In genomic region chr2:69385443-69386151, GRCh38 we compare ENCODE assay signal across 8 cellular contexts. TPM values are rescaled to one million over a fixed set of nuclear protein-coding genes. Genes with fewer than 3 reads are reported as not detected.
DNase-seq lines count a peak whose midpoint lies in the region; ATAC-seq, FAIRE-seq and TF ChIP-seq lines count a peak whose summit lies in the region.

No MANE protein-coding gene starts in this region.

- 0 out of 2 replicates have a peak, but pooled peaks cover 1% of the 10 kb centered on the region for H4K20me1 ChIP-seq in K562 (replicated peaks; ENCODE audit: control insufficient read depth, insufficient read depth, low read length)

- 0 out of 4 replicates have a peak, but pooled peaks of 1 of the 2 experiments have one; percentile 21 for TF ChIP-seq RAD21 in K562 (CRISPR knock-in tag; conservative IDR thresholded peaks at IDR 0.05 in 1 of 2, IDR thresholded peaks at IDR 0.05 in 1 of 2)

- TF ChIP-seq EP300 in K562 (IDR thresholded peaks at IDR 0.05; ENCODE audit: low read length) = peak; percentile 90

- CTCF ChIA-PET in K562 (lab: Yijun Ruan, JAX; ENCODE audit: low intra/inter-chr PET ratio) = interaction anchor here (0.6 kb wide), 1 partner anchor 445 kb away, joined by 3 read pairs; no protein-coding TSS in a partner anchor

- in situ Hi-C loops in K562 (cut with MboI) = no loop called here

- H3K4me1 ChIP-seq in K562 (replicated peaks in 1 of 2; ENCODE audit: control insufficient read depth in 2 of 2, insufficient read depth in 2 of 2, low read length in 2 of 2) (peaks cover 19 to 31% of the 10 kb centered on the region in 2 experiments; a peak in 4 of 5 replicates), mesodermal cell (ENCODE audit: control insufficient read depth, insufficient read depth, low read length, poor library complexity, severe bottlenecking) (peaks cover 4% of the 10 kb centered on the region)

- peak overlapping the region; percentile 98 for H3K4me2 ChIP-seq in K562 (ENCODE audit: insufficient read depth, low read length)

- ATAC-seq in K562 (peak; percentile 25), GM19455 (IDR thresholded peaks at IDR 0.05; ENCODE audit: unreplicated experiment) (no peak), HG02759 (IDR thresholded peaks at IDR 0.05; ENCODE audit: unreplicated experiment) (no peak), GM21390 (IDR thresholded peaks at IDR 0.05; ENCODE audit: unreplicated experiment) (no peak)

- FAIRE-seq in K562 (lab: Jason Lieb, UNC) = peak; percentile 59

- peak overlapping the region; percentile 81; the same call in 2 of the 3 replicates for H3K27ac ChIP-seq in K562 (ENCODE audit: extremely low read depth, low read depth, low read length)
- H3K27ac ChIP-seq in mesodermal cell (ENCODE audit: low read depth, low read length, severe bottlenecking) = no peak overlapping the region

- intact Hi-C loops in K562 (cut with micrococcal nuclease) = loop anchor here (2.0 kb wide), 1 partner anchor 51 kb away; the partner anchor contains the start of gene NFU1

- POLR2A ChIA-PET in K562 (lab: Yijun Ruan, JAX) = interaction anchor here (0.7 to 3.3 kb wide), 10 partner anchors 8 to 738 kb away, joined by 3 to 17 read pairs (median 3); partner anchors contain the start of gene NFU1

- peaks cover 75% of the 10 kb centered on the region for H3K79me2 ChIP-seq in K562 (ENCODE audit: control insufficient read depth, insufficient read depth, low read length)

- H3K9me3 ChIP-seq in K562 (replicated peaks; ENCODE audit: control insufficient read depth, insufficient read depth, low read depth, low read length) = no peaks in the 10 kb centered on the region
- no peaks in the 10 kb centered on the region for H3K9me3 ChIP-seq in mesodermal cell (ENCODE audit: control insufficient read depth, low read length)

- H3K36me3 ChIP-seq in K562 (ENCODE audit: control insufficient read depth, insufficient read depth, low read length) (peaks cover 5% of the 10 kb centered on the region; the same call in 2 of the 3 replicates), mesodermal cell (ENCODE audit: control insufficient read depth, insufficient read depth, low read length) (peaks cover 21% of the 10 kb centered on the region)

- 6% methylated on average over 8 of the region's 8 CpGs for WGBS in K562 (ENCODE audit: insufficient coverage, low coverage, missing lambda C conversion rate)
- WGBS in mesodermal cell (ENCODE audit: insufficient coverage in 2 of 2), 2 experiments = 90% methylated on average over 2 of the region's 8 CpGs; no CpG with 5 or more reads in 1 of the 2 experiments

- BruUV-seq in K562 (replicated peaks; lab: Mats Ljungman, UMichigan) = no TSS peak

- no peaks in the 10 kb centered on the region for H3K9me1 ChIP-seq in K562 (ENCODE audit: control insufficient read depth, insufficient read depth, low read length)

- no peak overlapping the region for H2AFZ ChIP-seq in K562 (ENCODE audit: low read depth, low read length)

- H3K4me3 ChIP-seq in AG10803 (ENCODE audit: low read length) = peak overlapping the region; percentile 62
- H3K4me3 ChIP-seq in Jurkat, Clone E6-1 (ENCODE audit: low read length) = peak overlapping the region; percentile 74
- H3K4me3 ChIP-seq in K562 = peak overlapping the region; percentile 94
- H3K4me3 ChIP-seq in mesodermal cell (ENCODE audit: extremely low read depth, insufficient read depth, low read length, poor library complexity, severe bottlenecking) = peak overlapping the region; percentile 91

- TF ChIP-seq CTCF in AG10803 (conservative IDR thresholded peaks at IDR 0.05; ENCODE audit: low read length) (no peak), K562 (IDR thresholded peaks at IDR 0.05 in 2 of 3, conservative IDR thresholded peaks at IDR 0.05 in 1 of 3; ENCODE audit: insufficient read depth in 2 of 3, low read depth in 1 of 3, low read length in 3 of 3) (no peak)

- peak; percentile 78 for DNase-seq in AG10803 (ENCODE audit: low read depth)
- DNase-seq in Jurkat, Clone E6-1 (ENCODE audit: low read depth, low spot score) = no peak
- peak in 3 of 4 experiments; percentile 9 to 61 (median 22) for DNase-seq in K562 (ENCODE audit: extremely low read depth in 1 of 4, low spot score in 3 of 4)
- no peak for DNase-seq in activated CD4-positive, alpha-beta T cell treated with anti-CD3 and anti-CD28 coated beads for 4 hours

- peak; percentile 59 for TF ChIP-seq POLR2A in K562 (conservative IDR thresholded peaks at IDR 0.05)

- peak overlapping the region in 1 of 2 experiments; percentile 97; a peak in 2 of 4 replicates for H3K9ac ChIP-seq in K562 (ENCODE audit: insufficient read depth in 1 of 2, low read depth in 2 of 2, low read length in 2 of 2)

- H3K27me3 ChIP-seq in K562 (ENCODE audit: control insufficient read depth in 2 of 2, insufficient read depth in 2 of 2, low read length in 2 of 2) = no peaks in the 10 kb centered on the region

TF ChIP-seq in K562, 482 proteins besides CTCF, POLR2A, EP300 and RAD21 (continues in another document):
- TF ChIP-seq ZNF280A (IDR thresholded peaks at IDR 0.05; ENCODE audit: low read depth, partially characterized antibody) (no peak), THRB (CRISPR knock-in tag; conservative IDR thresholded peaks at IDR 0.05) (no peak), EWSR1 (IDR thresholded peaks at IDR 0.05; ENCODE audit: borderline replicate concordance, low read depth, partially characterized antibody) (no peak), CAMTA2 (CRISPR knock-in tag; conservative IDR thresholded peaks at IDR 0.05) (no peak), ARID1B (IDR thresholded peaks at IDR 0.05) (peak; percentile 40; the same call in 1 of the 2 replicates)

RNA-seq across cellular contexts. Expression of gene GFPT1, which starts 1.4 kb away (rescaled TPM):
- 19.1 TPM for polyA plus RNA-seq in Jurkat, Clone E6-1 (2012; ENCODE audit: insufficient read depth, insufficient read length)
- 15.3 and 44.2 TPM in 2 replicates for total RNA-seq in K562 (2011; cell fraction: chromatin; rRNA removed; ENCODE audit: low replicate concordance)
- 13.7 and 17.2 TPM in 2 replicates for total RNA-seq in K562 (2011; cell fraction: nucleolus; rRNA removed)
- total RNA-seq in K562 (2011; cell fraction: nucleoplasm; rRNA removed) = 22.6 and 36.8 TPM in 2 replicates
- total RNA-seq in K562 (2014; rRNA removed) (13.1 and 15.7 TPM in 2 replicates), K562 (2014; rRNA removed; fragmentation: Illumina TruSeq; extraction: Trizol) (26.0 and 29.3 TPM in 2 replicates), K562 (2015; rRNA removed; fragmentation: Illumina TruSeq; extraction: Trizol) (14.5 and 15.9 TPM in 2 replicates), K562 (2021) (38.3 and 39.2 TPM in 2 replicates)
- polyA plus RNA-seq in K562 (2011; rRNA removed) (13.0 and 18.6 TPM in 2 replicates), K562 (2014; fragmentation: Illumina TruSeq; extraction: Trizol) (19.0 and 19.7 TPM in 2 replicates), K562 (2014; fragmentation: Nextera tagmentation; extraction: Ambion mirVana) (1 to 10 TPM; 6.6 to 8.6 TPM), K562 (2014; rRNA removed) (11.2 and 11.9 TPM in 2 replicates)
- polyA plus RNA-seq in K562 (2011; cell fraction: cytosol; rRNA removed) = 4.1 and 9.6 TPM in 2 replicates
- polyA plus RNA-seq in K562 (2011; cell fraction: nucleus; rRNA removed) = 5.4 and 6.7 TPM in 2 replicates
- 14.2 and 40.6 TPM in 2 replicates for polyA plus RNA-seq in K562 (2012)
- 39.6 and 40.2 TPM in 2 replicates for polyA minus RNA-seq in K562 (2011; rRNA and poly(A)+ RNA removed)
- polyA minus RNA-seq in K562 (2011; cell fraction: cytosol; rRNA and poly(A)+ RNA removed) = 20.3 and 32.8 TPM in 2 replicates
- 8.5 and 9.8 TPM in 2 replicates for polyA minus RNA-seq in K562 (2011; cell fraction: nucleus; rRNA and poly(A)+ RNA removed)
- polyA plus RNA-seq in mesodermal cell (2013, experiment 1 of 2) = 41.8 TPM
- polyA plus RNA-seq in mesodermal cell (2013, experiment 2 of 2) = 42.1 TPM

RNA-seq across cellular contexts. Expression of gene NFU1, which starts 51.6 kb away (rescaled TPM):
- 26.5 TPM for polyA plus RNA-seq in Jurkat, Clone E6-1 (2012; ENCODE audit: insufficient read depth, insufficient read length)
- 4.6 and 7.7 TPM in 2 replicates for total RNA-seq in K562 (2011; cell fraction: chromatin; rRNA removed; ENCODE audit: low replicate concordance)
- 3.4 and 4.5 TPM in 2 replicates for total RNA-seq in K562 (2011; cell fraction: nucleolus; rRNA removed)
- 6.7 and 8.2 TPM in 2 replicates for total RNA-seq in K562 (2011; cell fraction: nucleoplasm; rRNA removed)
- 31.8 and 47.0 TPM in 2 replicates for total RNA-seq in K562 (2014; rRNA removed)
- 54.7 and 62.0 TPM in 2 replicates for total RNA-seq in K562 (2014; rRNA removed; fragmentation: Illumina TruSeq; extraction: Trizol)
- 52.7 and 53.7 TPM in 2 replicates for total RNA-seq in K562 (2015; rRNA removed; fragmentation: Illumina TruSeq; extraction: Trizol)
- total RNA-seq in K562 (2021) = 41.2 and 46.1 TPM in 2 replicates
- polyA plus RNA-seq in K562 (2011; rRNA removed) = 24.8 and 60.3 TPM in 2 replicates
- 14.8 and 21.4 TPM in 2 replicates for polyA plus RNA-seq in K562 (2011; cell fraction: cytosol; rRNA removed)
- 7.1 and 8.8 TPM in 2 replicates for polyA plus RNA-seq in K562 (2011; cell fraction: nucleus; rRNA removed)
- 55.7 and 58.1 TPM in 2 replicates for polyA plus RNA-seq in K562 (2012)
- 32.5 and 33.3 TPM in 2 replicates for polyA plus RNA-seq in K562 (2014; fragmentation: Illumina TruSeq; extraction: Trizol)
- 10 to 100 TPM; 33.9 to 59.4 TPM for polyA plus RNA-seq in K562 (2014; fragmentation: Nextera tagmentation; extraction: Ambion mirVana)
- polyA plus RNA-seq in K562 (2014; rRNA removed) = 60.4 and 61.8 TPM in 2 replicates
- polyA minus RNA-seq in K562 (2011; rRNA and poly(A)+ RNA removed) = 22.7 and 35.6 TPM in 2 replicates
- 5.7 and 10.4 TPM in 2 replicates for polyA minus RNA-seq in K562 (2011; cell fraction: cytosol; rRNA and poly(A)+ RNA removed)
- 3.4 and 4.4 TPM in 2 replicates for polyA minus RNA-seq in K562 (2011; cell fraction: nucleus; rRNA and poly(A)+ RNA removed)
- 55.9 TPM for polyA plus RNA-seq in mesodermal cell (2013, experiment 1 of 2)
- polyA plus RNA-seq in mesodermal cell (2013, experiment 2 of 2) = 60.9 TPM

Comparison
In these comparisons a context has a peak if more than half of its experiments do, and no peak if none do; other contexts are left out.
1. DNase-seq: peak in AG10803 (single experiment) and K562 (3 of 4); none in Jurkat, Clone E6-1 (single experiment) and activated CD4-positive, alpha-beta T cell treated with anti-CD3 and anti-CD28 coated beads for 4 hours (0 of 2).
2. Peak in every context shown above with its lines, with median percentiles within 50 percentile points of each other: H3K4me3 ChIP-seq.